ENCODE assay signal across 8 cellular contexts in genomic region chr6:41733707-41734665, GRCh38. TPM values are rescaled to one million over a fixed set of nuclear protein-coding genes. Genes with fewer than 3 reads are reported as not detected.
A peak's percentile ranks its signal among the peaks of the same experiment; 100 is the strongest.
DNase-seq lines count a peak whose midpoint lies in the region; ATAC-seq and TF ChIP-seq lines count a peak whose summit lies in the region.

No MANE protein-coding gene starts in this region.

- 1 to 4% (median 3%) methylated on average over 24 to 73 of the region's 73 CpGs for WGBS in stomach, 5 donors

- peak in 2 of 6 experiments; percentile 14 for TF ChIP-seq CTCF in Peyer's patch (IDR thresholded peaks at IDR 0.05)
- no peak for TF ChIP-seq CTCF in fibroblast of the aortic adventitia (IDR thresholded peaks at IDR 0.05; ENCODE audit: insufficient read depth, low read length)
- TF ChIP-seq CTCF in nephron (IDR thresholded peaks at IDR 0.05; ENCODE audit: unreplicated experiment in 3 of 3), result no peak
- no peak for TF ChIP-seq CTCF in stomach (IDR thresholded peaks at IDR 0.05)

- peak overlapping the region; percentile 86 to 91 (median 90) for H3K4me3 Mint-ChIP-seq in nephron

- TF ChIP-seq EP300 in stomach (IDR thresholded peaks at IDR 0.05), result no peak

- H3K27me3 ChIP-seq in HUES48 (ENCODE audit: control insufficient read depth, insufficient read depth, low read length), result peaks cover 2% of the 10 kb centered on the region; the same call in 1 of the 2 replicates
- no peaks in the 10 kb centered on the region for H3K27me3 ChIP-seq in Peyer's patch
- no peaks in the 10 kb centered on the region for H3K27me3 ChIP-seq in stomach

- peak in 1 of 2 donors; percentile 21 for TF ChIP-seq POLR2A in Peyer's patch (IDR thresholded peaks at IDR 0.05)
- TF ChIP-seq POLR2A in stomach (IDR thresholded peaks at IDR 0.05), result no peak

- H3K9me3 Mint-ChIP-seq in nephron, result no peaks in the 10 kb centered on the region

- H3K27ac ChIP-seq in HUES48 (ENCODE audit: low read depth, low read length) (peak overlapping the region; percentile 10), Peyer's patch (peak overlapping the region; percentile 94 to 99 (median 98)), stomach (peak overlapping the region; percentile 89 to 98 (median 94))

- H3K4me1 Mint-ChIP-seq in nephron, result no peaks in the 10 kb centered on the region

- no peaks in the 10 kb centered on the region for H3K9me3 ChIP-seq in HUES48 (ENCODE audit: control insufficient read depth, insufficient read depth, low read length)
- H3K9me3 ChIP-seq in Peyer's patch, result no peaks in the 10 kb centered on the region
- no peaks in the 10 kb centered on the region for H3K9me3 ChIP-seq in stomach

- DNase-seq in Caki2 (ENCODE audit: low read depth) (peak; percentile 89), Peyer's patch (peak; percentile 81 to 91 (median 87)), fibroblast of the aortic adventitia (ENCODE audit: low read depth) (peak; percentile 46), stomach (peak; percentile 77)
- DNase-seq in activated effector memory CD4-positive, alpha-beta T cell treated with anti-CD3 and anti-CD28 coated beads, Interleukin-2, amount 50 U/mL, for 16 hours, result peak; percentile 88

- H3K36me3 ChIP-seq in HUES48 (ENCODE audit: control insufficient read depth, insufficient read depth, low read length), result no peaks in the 10 kb centered on the region
- no peaks in the 10 kb centered on the region for H3K36me3 ChIP-seq in Peyer's patch
- H3K36me3 ChIP-seq in stomach, result no peaks in the 10 kb centered on the region

- peaks cover 40% of the 10 kb centered on the region for H3K4me1 ChIP-seq in HUES48 (ENCODE audit: control insufficient read depth, insufficient read depth, low read length)
- H3K4me1 ChIP-seq in Peyer's patch, result peaks cover 3 to 33% (median 9%) of the 10 kb centered on the region in 4 donors
- peaks cover 33 to 61% (median 59%) of the 10 kb centered on the region in 4 donors for H3K4me1 ChIP-seq in stomach

- intact Hi-C loops in stomach (cut with DNase I; ENCODE audit: low total_unique reads), result no loop called here

- peaks cover 19% of the 10 kb centered on the region for H3K27me3 Mint-ChIP-seq in nephron (ENCODE audit: low read depth)

- H3K4me3 ChIP-seq in HUES48 (ENCODE audit: low read depth, low read length) (peak overlapping the region; percentile 76), Peyer's patch (peak overlapping the region; percentile 74 to 98 (median 90)), fibroblast of the aortic adventitia (ENCODE audit: low read depth, low read length) (peak overlapping the region; percentile 75), stomach (peak overlapping the region; percentile 55 to 88 (median 82))

- H3K27ac Mint-ChIP-seq in nephron, result peak overlapping the region in 2 of 3 experiments; percentile 66 to 74

- ATAC-seq in GM21360 (IDR thresholded peaks at IDR 0.05; ENCODE audit: unreplicated experiment), result peak; percentile 43

- in situ Hi-C loops in Caki2 (cut with HindIII; ENCODE audit: low pct_unique_long_range_greater_than_20kb, low sequenced_read_pairs), result no loop called here

- no peak overlapping the region for H3K9ac ChIP-seq in HUES48 (ENCODE audit: low read depth, low read length)

- no peaks in the 10 kb centered on the region for H3K36me3 Mint-ChIP-seq in nephron (ENCODE audit: low read depth)

RNA-seq across cellular contexts. Expression of gene TFEB, which starts 1.4 kb away (rescaled TPM):
- 6.0 and 13.1 TPM in 2 replicates for total RNA-seq in Caki2 (2014; rRNA removed; shearing (Covaris generic); ENCODE audit: low replicate concordance)
- total RNA-seq in Peyer's patch (10 to 100 TPM; 17.6 to 47.9 (median 22.9) TPM), fibroblast of the aortic adventitia (ENCODE audit: low replicate concordance) (5.1 and 6.8 TPM in 2 replicates), stomach (100 to 1,000 TPM in 1 of 5 donors, 10 to 100 TPM in 2, 1 to 10 TPM in 2; 6.4 to 130 (median 12.9) TPM)
- 10 to 100 TPM; 12.1 to 19.5 (median 14.0) TPM for polyA plus RNA-seq in stomach

RNA-seq across cellular contexts. Expression of gene PGC, which starts 13.2 kb away (rescaled TPM):
- 5.8 TPM in 1 of 2 replicates, not detected in the other for total RNA-seq in Caki2 (2014; rRNA removed; shearing (Covaris generic); ENCODE audit: low replicate concordance)
- total RNA-seq in Peyer's patch (not detected), fibroblast of the aortic adventitia (ENCODE audit: low replicate concordance) (not detected in 2 replicates), stomach (over 10,000 TPM in 1 of 5 donors, 1,000 to 10,000 TPM in 3, 100 to 1,000 TPM in 1; 101 to 32,926 (median 1,172) TPM)
- over 10,000 TPM in 2 of 3 donors, 1,000 to 10,000 TPM in 1; 8,432 to 48,206 (median 26,682) TPM for polyA plus RNA-seq in stomach

RNA-seq across cellular contexts. Expression of gene FRS3, which starts 45.7 kb away (rescaled TPM):
- total RNA-seq in Caki2 (2014; rRNA removed; shearing (Covaris generic); ENCODE audit: low replicate concordance), result 2.0 and 2.8 TPM in 2 replicates
- 1 to 10 TPM; 3.5 to 8.3 (median 6.5) TPM for total RNA-seq in Peyer's patch
- 1.4 and 2.7 TPM in 2 replicates for total RNA-seq in fibroblast of the aortic adventitia (ENCODE audit: low replicate concordance)
- total RNA-seq in stomach, result 10 to 100 TPM in 1 of 5 donors, 1 to 10 TPM in 3, under 1 TPM in 1; 0.29 to 22.2 (median 3.1) TPM
- polyA plus RNA-seq in stomach, result 1 to 10 TPM; 2.9 to 4.4 (median 4.1) TPM

RNA-seq across cellular contexts. Expression of gene PRICKLE4, which starts 46.6 kb away (rescaled TPM):
- total RNA-seq in Caki2 (2014; rRNA removed; shearing (Covaris generic); ENCODE audit: low replicate concordance), result 0.20 TPM in 1 of 2 replicates, not detected in the other
- total RNA-seq in Peyer's patch (10 to 100 TPM in 3 of 4 donors, 1 to 10 TPM in 1; 3.8 to 23.4 (median 16.8) TPM), fibroblast of the aortic adventitia (ENCODE audit: low replicate concordance) (0.45 and 6.3 TPM in 2 replicates), stomach (10 to 100 TPM in 3 of 5 donors, 1 to 10 TPM in 2; 4.4 to 77.0 (median 27.8) TPM)
- 1 to 10 TPM in 2 of 3 donors, not detected in 1; 1.9 to 4.8 TPM for polyA plus RNA-seq in stomach

RNA-seq across cellular contexts. Expression of gene TOMM6, which starts 53.5 kb away (rescaled TPM):
- total RNA-seq in Caki2 (2014; rRNA removed; shearing (Covaris generic); ENCODE audit: low replicate concordance), result 264 and 306 TPM in 2 replicates
- total RNA-seq in Peyer's patch, result 10 to 100 TPM; 36.7 to 72.6 (median 62.4) TPM
- 38.3 and 131 TPM in 2 replicates for total RNA-seq in fibroblast of the aortic adventitia (ENCODE audit: low replicate concordance)
- total RNA-seq in stomach, result 100 to 1,000 TPM in 2 of 5 donors, 10 to 100 TPM in 3; 11.9 to 159 (median 68.7) TPM
- 100 to 1,000 TPM; 308 to 343 (median 323) TPM for polyA plus RNA-seq in stomach

Comparison
In these comparisons a context has a peak if more than half of its experiments do, and no peak if none do; other contexts are left out.
1. Peak in every context shown above with its lines: DNase-seq, ATAC-seq, H3K4me3 ChIP-seq and H3K27ac ChIP-seq.
2. H3K27ac ChIP-seq: peak in every context shown above with its lines; median percentile 98 in Peyer's patch; 94 in stomach; 10 in HUES48.
3. RNA of gene PGC, which starts 13.2 kb away (total RNA-seq): 101 to 32,926 TPM in stomach; 5.8 TPM in Caki2, not detected in Peyer's patch and not detected in fibroblast of the aortic adventitia; every median in the first group is over 10 times any median in the second.